Comparison of ENCODE assay signal across 9 cellular contexts in genomic region chr1:10909697-10910489, GRCh38.
DNase-seq lines count a peak whose midpoint lies in the region; ATAC-seq and TF ChIP-seq lines count a peak whose summit lies in the region.
"Had no signal": no experiment of that assay in that cellular context is flagged by ENCODE, and none has a peak within 500 bp of the region (broad histone marks: within the 10 kb centered on the region; RNA-seq: fewer than 3 reads in every experiment).

No MANE protein-coding gene starts in this region.

- H3K36me3 ChIP-seq in endodermal cell (ENCODE audit: control insufficient read depth, insufficient read depth, low read length), result no peaks in the 10 kb centered on the region
- no peaks in the 10 kb centered on the region for H3K36me3 ChIP-seq in trophoblast cell (ENCODE audit: control insufficient read depth in 1 of 2, insufficient read depth in 2 of 2, low read length in 2 of 2)

- H3K4me1 ChIP-seq in endodermal cell (ENCODE audit: control insufficient read depth, insufficient read depth, low read length) (no peaks in the 10 kb centered on the region), trophoblast cell (ENCODE audit: control insufficient read depth in 1 of 2, insufficient read depth in 2 of 2, low read length in 2 of 2) (no peaks in the 10 kb centered on the region)

- ATAC-seq in activated CD8-positive, alpha-beta T cell treated with anti-CD3 and anti-CD28 coated beads for 36 hours, result peak; percentile 93
- no peak for ATAC-seq in HG03460 (IDR thresholded peaks at IDR 0.05; ENCODE audit: unreplicated experiment)

- no peak overlapping the region for H4K12ac ChIP-seq in trophoblast cell (ENCODE audit: low read depth, low read length)

- no peak overlapping the region for H3K4me3 Mint-ChIP-seq in activated CD8-positive, alpha-beta T cell treated with anti-CD3 and anti-CD28 coated beads for 36 hours
- H3K4me3 Mint-ChIP-seq in endodermal cell, result no peak overlapping the region

- no peak overlapping the region for H3K9ac ChIP-seq in endodermal cell (ENCODE audit: extremely low read depth, low read length, poor library complexity, severe bottlenecking)
- H3K9ac ChIP-seq in trophoblast cell (ENCODE audit: low read length), result no peak overlapping the region

- no peak overlapping the region for H3K27ac ChIP-seq in endodermal cell (ENCODE audit: low read depth, low read length)
- no peak overlapping the region for H3K27ac ChIP-seq in trophoblast cell (ENCODE audit: low read depth, low read length)
- H3K27ac ChIP-seq: epithelial cell of prostate had no signal

- no peak overlapping the region for H2BK12ac ChIP-seq in trophoblast cell (ENCODE audit: low read length)

- no peak overlapping the region for H3K18ac ChIP-seq in trophoblast cell (ENCODE audit: low read length)

- H4K91ac ChIP-seq in trophoblast cell (ENCODE audit: low read depth, low read length), result no peak overlapping the region

- H3K4me3 ChIP-seq in endodermal cell (ENCODE audit: low read length) (no peak overlapping the region), trophoblast cell (ENCODE audit: low read depth, low read length) (no peak overlapping the region)

- H2AFZ ChIP-seq in trophoblast cell (ENCODE audit: insufficient read depth, low read length, poor library complexity), result no peak overlapping the region

- no peak overlapping the region for H3K23ac ChIP-seq in trophoblast cell (ENCODE audit: low read length)

- H3K14ac ChIP-seq in trophoblast cell (ENCODE audit: low read length), result no peak overlapping the region

- H3K4me1 Mint-ChIP-seq in activated CD8-positive, alpha-beta T cell treated with anti-CD3 and anti-CD28 coated beads for 36 hours (ENCODE audit: low read depth), result peaks cover 17% of the 10 kb centered on the region
- H3K4me1 Mint-ChIP-seq in endodermal cell, result peaks cover 14% of the 10 kb centered on the region

- H3K9me3 Mint-ChIP-seq in activated CD8-positive, alpha-beta T cell treated with anti-CD3 and anti-CD28 coated beads for 36 hours, result no peaks in the 10 kb centered on the region
- H3K9me3 Mint-ChIP-seq in endodermal cell, result no peaks in the 10 kb centered on the region

- H3K4ac ChIP-seq in trophoblast cell (ENCODE audit: low read depth, low read length), result no peak overlapping the region

- H3K36me3 Mint-ChIP-seq in activated CD8-positive, alpha-beta T cell treated with anti-CD3 and anti-CD28 coated beads for 36 hours (ENCODE audit: low read depth), result no peaks in the 10 kb centered on the region
- no peaks in the 10 kb centered on the region for H3K36me3 Mint-ChIP-seq in endodermal cell (ENCODE audit: low read depth)

- no peak overlapping the region for H2BK120ac ChIP-seq in trophoblast cell (ENCODE audit: insufficient read depth, low read length, poor library complexity)

- H4K8ac ChIP-seq in trophoblast cell (ENCODE audit: low read depth, low read length), result no peak overlapping the region

- peaks cover 2% of the 10 kb centered on the region for H3K27me3 Mint-ChIP-seq in activated CD8-positive, alpha-beta T cell treated with anti-CD3 and anti-CD28 coated beads for 36 hours
- H3K27me3 Mint-ChIP-seq in endodermal cell (ENCODE audit: insufficient read depth), result no peaks in the 10 kb centered on the region

- no peaks in the 10 kb centered on the region for H3K9me3 ChIP-seq in endodermal cell (ENCODE audit: control insufficient read depth, low read length)
- peaks cover 2% of the 10 kb centered on the region for H3K9me3 ChIP-seq in trophoblast cell (ENCODE audit: insufficient read depth, low read depth, low read length)

- peak; percentile 7 to 61 (median 47) for DNase-seq in NCI-H1417 (lab: John Stamatoyannopoulos, UW)
- DNase-seq in NCI-H1417 treated with DMSO at 0.1 percent for 48 hours (lab: John Stamatoyannopoulos, UW), result no peak
- DNase-seq in NCI-H128 (lab: John Stamatoyannopoulos, UW; ENCODE audit: unreplicated experiment), result peak; percentile 9
- peak; percentile 88 for DNase-seq in activated CD8-positive, alpha-beta T cell treated with anti-CD3 and anti-CD28 coated beads for 36 hours
- peak; percentile 92 for DNase-seq in endodermal cell
- DNase-seq in trophoblast cell, result peak; percentile 52 to 68
- DNase-seq in hepatic stellate cell (ENCODE audit: low spot score), result no peak

- TF ChIP-seq CTCF in activated CD8-positive, alpha-beta T cell treated with anti-CD3 and anti-CD28 coated beads for 36 hours (IDR thresholded peaks at IDR 0.05), result peak; percentile 85
- TF ChIP-seq CTCF in endodermal cell (conservative IDR thresholded peaks at IDR 0.05), result peak; percentile 84

- no peak overlapping the region for H3K4me2 ChIP-seq in trophoblast cell (ENCODE audit: low read length)

- POLR2A ChIA-PET in activated CD8-positive, alpha-beta T cell treated with anti-CD3 and anti-CD28 coated beads for 36 hours (lab: Charles Lee), result interaction anchor here (1.4 kb wide), 1 partner anchor 8 kb away, joined by 5 read pairs; no protein-coding TSS in a partner anchor

- intact Hi-C loops in activated CD8-positive, alpha-beta T cell treated with anti-CD3 and anti-CD28 coated beads for 36 hours (cut with micrococcal nuclease), result no loop called here

- WGBS in endodermal cell (ENCODE audit: insufficient coverage in 1 of 2, insufficient read length in 1 of 2), 2 experiments, result 36 to 52% methylated on average over 7 to 16 of the region's 16 CpGs
- no CpG with 5 or more reads among the region's 16 CpGs for WGBS in trophoblast cell (ENCODE audit: extremely low coverage, insufficient coverage, insufficient read length)

- no peaks in the 10 kb centered on the region for H3K79me2 ChIP-seq in trophoblast cell (ENCODE audit: control insufficient read depth, insufficient read depth, low read length, poor library complexity)

- H3K79me1 ChIP-seq in trophoblast cell (ENCODE audit: low read length), result no peaks in the 10 kb centered on the region

- H2AK5ac ChIP-seq in trophoblast cell (ENCODE audit: low read length), result no peak overlapping the region

- no peak overlapping the region for H2BK5ac ChIP-seq in trophoblast cell (ENCODE audit: low read depth, low read length, poor library complexity)

- no peaks in the 10 kb centered on the region for H3K27me3 ChIP-seq in endodermal cell (ENCODE audit: control insufficient read depth, insufficient read depth, low read length, poor library complexity, severe bottlenecking)
- H3K27me3 ChIP-seq in trophoblast cell (ENCODE audit: insufficient read depth, low read length), result no peaks in the 10 kb centered on the region

- H3K27ac Mint-ChIP-seq in activated CD8-positive, alpha-beta T cell treated with anti-CD3 and anti-CD28 coated beads for 36 hours, result no peak overlapping the region
- H3K27ac Mint-ChIP-seq in endodermal cell, result no peak overlapping the region

- CTCF ChIA-PET in activated CD8-positive, alpha-beta T cell treated with anti-CD3 and anti-CD28 coated beads for 36 hours (lab: Charles Lee), result interaction anchor here (0.7 to 3.3 kb wide), 16 partner anchors 9 to 418 kb away, joined by 3 to 16 read pairs (median 4); no protein-coding TSS in a partner anchor

Comparison
In these comparisons a context has a peak if more than half of its experiments do, and no peak if none do; other contexts are left out.
1. DNase-seq: peak in NCI-H1417 (3 of 3), NCI-H128 (single experiment), activated CD8-positive, alpha-beta T cell treated with anti-CD3 and anti-CD28 coated beads for 36 hours (single experiment), endodermal cell (single experiment) and trophoblast cell (2 of 2); none in NCI-H1417 treated with DMSO at 0.1 percent for 48 hours (single experiment) and hepatic stellate cell (single experiment).